In genomic region chr10:125064681-125065492, GRCh38 we compare ENCODE assay signal across 9 cellular contexts.
DNase-seq lines count a peak whose midpoint lies in the region; ATAC-seq, FAIRE-seq and TF ChIP-seq lines count a peak whose summit lies in the region.
"Had no signal": no experiment of that assay in that cellular context is flagged by ENCODE, and none has a peak within 500 bp of the region (broad histone marks: within the 10 kb centered on the region; RNA-seq: fewer than 3 reads in every experiment).

No MANE protein-coding gene starts in this region.

- POLR2A ChIA-PET in IMR-90 (lab: Charles Lee; ENCODE audit: unreplicated experiment), result no interaction called here

- no peak for TF ChIP-seq RAD21 in IMR-90 (IDR thresholded peaks at IDR 0.05; ENCODE audit: low read length)

- no TSS peak for BruUV-seq in IMR-90 (replicated peaks; lab: Mats Ljungman, UMichigan)

- no peak overlapping the region for H2AFZ ChIP-seq in IMR-90 (replicated peaks; ENCODE audit: low read length, poor library complexity)

- no peak overlapping the region for H4K5ac ChIP-seq in IMR-90 (ENCODE audit: low read depth, low read length)

- peaks cover 27% of the 10 kb centered on the region for H3K9me1 ChIP-seq in IMR-90 (ENCODE audit: insufficient read depth, low read length)

- TF ChIP-seq CTCF in IMR-90 (conservative IDR thresholded peaks at IDR 0.05; ENCODE audit: low read depth, low read length), result no peak

- no peak overlapping the region for H3K4ac ChIP-seq in IMR-90 (ENCODE audit: low read depth, low read length)

- H3K4me2 ChIP-seq in IMR-90 (ENCODE audit: low read depth, low read length), result no peak overlapping the region; the same call in 1 of the 2 replicates

- no peaks in the 10 kb centered on the region for H3K9me3 ChIP-seq in IMR-90 (ENCODE audit: control insufficient read depth, insufficient read depth, low read length)

- peaks cover 86% of the 10 kb centered on the region for H4K20me1 ChIP-seq in IMR-90 (ENCODE audit: insufficient read depth, low read length)

- no peak overlapping the region; the same call in 1 of the 2 replicates for H3K14ac ChIP-seq in IMR-90 (replicated peaks; ENCODE audit: low read depth, low read length)

- peak overlapping the region; percentile 10; the same call in 1 of the 2 replicates for H2AK5ac ChIP-seq in IMR-90 (ENCODE audit: low read depth, low read length)

- intact Hi-C loops in IMR-90 (cut with micrococcal nuclease), result loop anchor here (10.0 kb wide), 1 partner anchor 150 kb away; no protein-coding TSS in a partner anchor

- H3K4me1 Mint-ChIP-seq in activated T-cell treated with anti-CD3 and anti-CD28 coated beads, Interleukin-2, amount 50 U/mL, for 4 hours (ENCODE audit: low read depth), result peaks cover 25% of the 10 kb centered on the region

- H3K9ac ChIP-seq in IMR-90 (ENCODE audit: low read depth, low read length), result 0 out of 2 replicates have a peak overlapping the region, but pooled peaks have one; percentile 18

- H2BK20ac ChIP-seq in IMR-90 (ENCODE audit: low read depth, low read length), result no peak overlapping the region

- no peak overlapping the region for H3K4me3 ChIP-seq in IMR-90 (ENCODE audit: insufficient read depth, low read depth, low read length)

- H3K79me1 ChIP-seq in IMR-90 (ENCODE audit: low read depth in 1 of 2, low read length in 2 of 2), result peaks cover 41 to 92% of the 10 kb centered on the region in 2 experiments

- H3K27me3 Mint-ChIP-seq in activated T-cell treated with anti-CD3 and anti-CD28 coated beads, Interleukin-2, amount 50 U/mL, for 4 hours (ENCODE audit: low read depth), result peaks cover 11% of the 10 kb centered on the region

- no peak overlapping the region for H4K8ac ChIP-seq in IMR-90 (ENCODE audit: low read depth in 2 of 2, low read length in 2 of 2)

- no peaks in the 10 kb centered on the region for H3K9me3 Mint-ChIP-seq in activated T-cell treated with anti-CD3 and anti-CD28 coated beads, Interleukin-2, amount 50 U/mL, for 4 hours
- H3K9me3 Mint-ChIP-seq: CD4-positive, CD25-positive, alpha-beta regulatory T cell had no signal

- no peak overlapping the region for H4K91ac ChIP-seq in IMR-90 (ENCODE audit: insufficient read depth, low read depth, low read length)

- H2AK9ac ChIP-seq in IMR-90 (replicated peaks; ENCODE audit: low read depth, low read length, poor library complexity), result peak overlapping the region; percentile 37

- no peak overlapping the region for H3K18ac ChIP-seq in IMR-90 (ENCODE audit: low read depth, low read length)

- no peak overlapping the region for H3K23ac ChIP-seq in IMR-90 (ENCODE audit: low read depth, low read length)

- H2BK15ac ChIP-seq in IMR-90 (ENCODE audit: low read depth, low read length), result no peak overlapping the region

- H3K4me3 Mint-ChIP-seq in activated T-cell treated with anti-CD3 and anti-CD28 coated beads, Interleukin-2, amount 50 U/mL, for 4 hours, result no peak overlapping the region
- H3K4me3 Mint-ChIP-seq: CD4-positive, CD25-positive, alpha-beta regulatory T cell had no signal

- H3K27me3 ChIP-seq in IMR-90 (ENCODE audit: control insufficient read depth, insufficient read depth, low read length), result no peaks in the 10 kb centered on the region

- TF ChIP-seq POLR2A in IMR-90 (IDR thresholded peaks at IDR 0.05; ENCODE audit: low read depth, low read length), result no peak

- DNase-seq in activated CD4-positive, CD25-positive, alpha-beta regulatory T cell treated with anti-CD3 and anti-CD28 coated beads, Interleukin-2, amount 50 U/mL, for 72 hours, result no peak
- DNase-seq in IMR-90, result peak; percentile 49
- DNase-seq in activated T-cell treated with anti-CD3 and anti-CD28 coated beads, Interleukin-2, amount 50 U/mL, for 4 hours, result no peak
- peak; percentile 97 for DNase-seq in kidney glomerular epithelial cell (lab: John Stamatoyannopoulos, UW)
- peak; percentile 21 for DNase-seq in urothelium cell line (ENCODE audit: low spot score)
- DNase-seq in COLO829 (ENCODE audit: low spot score), result no peak

- H3K56ac ChIP-seq in IMR-90 (ENCODE audit: extremely low read depth, insufficient read depth, low read length), result no peak overlapping the region

- peaks cover 11% of the 10 kb centered on the region for H3K36me3 ChIP-seq in IMR-90 (ENCODE audit: control insufficient read depth, insufficient read depth, low read length)

- H2BK120ac ChIP-seq in IMR-90 (ENCODE audit: low read depth, low read length), result no peak overlapping the region

- in situ Hi-C loops in IMR-90 (cut with MboI; ENCODE audit: low sequenced_read_pairs), result no loop called here

- no peak for FAIRE-seq in urothelium cell line (lab: Jason Lieb, UNC)

- peak; percentile 68 to 85 for ATAC-seq in activated CD4-positive, CD25-positive, alpha-beta regulatory T cell treated with anti-CD3 and anti-CD28 coated beads, Interleukin-2, amount 50 U/mL, for 24 hours
- ATAC-seq in GM21619 (IDR thresholded peaks at IDR 0.05; ENCODE audit: unreplicated experiment) (peak; percentile 90), IMR-90 (ENCODE audit: low read depth) (peak; percentile 6; the same call in 1 of the 2 replicates)
- peak; percentile 74 for ATAC-seq in activated T-cell treated with anti-CD3 and anti-CD28 coated beads, Interleukin-2, amount 50 U/mL, for 4 hours

- H3K4me1 ChIP-seq in IMR-90 (ENCODE audit: control insufficient read depth, insufficient read depth, low read length), result peaks cover 30% of the 10 kb centered on the region

- H2BK5ac ChIP-seq in IMR-90 (ENCODE audit: low read depth, low read length, poor library complexity, severe bottlenecking), result no peak overlapping the region

- H3K36me3 Mint-ChIP-seq in activated T-cell treated with anti-CD3 and anti-CD28 coated beads, Interleukin-2, amount 50 U/mL, for 4 hours (ENCODE audit: insufficient read depth), result no peaks in the 10 kb centered on the region
- H3K36me3 Mint-ChIP-seq: CD4-positive, CD25-positive, alpha-beta regulatory T cell had no signal

- CTCF ChIA-PET in IMR-90 (lab: Yijun Ruan, JAX), result no interaction called here

- dilution Hi-C loops in IMR-90 (cut with HindIII; ENCODE audit: low sequenced_read_pairs, unreplicated experiment), result no loop called here

- peak overlapping the region; percentile 81; the same call in 1 of the 2 replicates for H3K27ac ChIP-seq in IMR-90 (ENCODE audit: insufficient read depth, low read length)

- 80% methylated on average over 1 of the region's 8 CpGs; no CpG with 5 or more reads in 1 of the 2 experiments for WGBS in IMR-90 (ENCODE audit: extremely low coverage in 2 of 2, insufficient read length in 1 of 2), 2 experiments

TF ChIP-seq in IMR-90, 13 proteins besides CTCF, POLR2A, EP300 and RAD21:
- TF ChIP-seq CEBPB (IDR thresholded peaks at IDR 0.05; ENCODE audit: low read depth, low read length) (0 out of 2 replicates have a peak, but pooled peaks have one; percentile 30), RCOR1 (IDR thresholded peaks at IDR 0.05; ENCODE audit: insufficient replicate concordance, low read length) (no peak), FOS (IDR thresholded peaks at IDR 0.05; ENCODE audit: low read depth, low read length) (no peak), MAFK (IDR thresholded peaks at IDR 0.05; ENCODE audit: low read depth, low read length) (no peak), MAZ (IDR thresholded peaks at IDR 0.05; ENCODE audit: borderline replicate concordance, low read depth, low read length) (no peak)

Comparison
In these comparisons a context has a peak if more than half of its experiments do, and no peak if none do; other contexts are left out.
1. ATAC-seq: peak in every context shown above with its lines; median percentile 90 in GM21619; 76 in activated CD4-positive, CD25-positive, alpha-beta regulatory T cell treated with anti-CD3 and anti-CD28 coated beads, Interleukin-2, amount 50 U/mL, for 24 hours; 74 in activated T-cell treated with anti-CD3 and anti-CD28 coated beads, Interleukin-2, amount 50 U/mL, for 4 hours; 6 in IMR-90.
2. DNase-seq: peak in IMR-90 (single experiment), kidney glomerular epithelial cell (single experiment) and urothelium cell line (single experiment); none in activated CD4-positive, CD25-positive, alpha-beta regulatory T cell treated with anti-CD3 and anti-CD28 coated beads, Interleukin-2, amount 50 U/mL, for 72 hours (single experiment), activated T-cell treated with anti-CD3 and anti-CD28 coated beads, Interleukin-2, amount 50 U/mL, for 4 hours (single experiment) and COLO829 (single experiment).